In genomic region chr21:15135867-15136629, GRCh38 we compare ENCODE assay signal across 28 cellular contexts.
"Had no signal": no experiment of that assay in that cellular context is flagged by ENCODE, and none has a peak within 500 bp of the region (broad histone marks: within the 10 kb centered on the region; RNA-seq: fewer than 3 reads in every experiment).

No MANE protein-coding gene starts in this region.

- H2AFZ ChIP-seq: neural progenitor cell had no signal

- ATAC-seq: left cardiac atrium; left lung; natural killer cell treated with Interleukin-12 subunit alpha and Interleukin-12 subunit beta and Interleukin-15 and Interleukin-18, amount 100 ng/mL, for 72 hours; right cardiac atrium; stimulated activated naive B cell treated with anti-CD40 and anti-IgM and Interleukin-4, amounts not matched to agents 10 μg/mL and 1 μg/mL and 100 μg/mL, for 72 hours; upper lobe of right lung had no signal

- H3K27me3 ChIP-seq: left lung, neural progenitor cell, tibial nerve, upper lobe of right lung, uterus had no signal

- H3K9me3 Mint-ChIP-seq: dendritic cell treated with granulocyte-macrophage colony-stimulating factor and Interleukin-4, amounts not matched to agents 40 ng/mL and 50 ng/mL, for 4 days; naive B cell; natural killer cell treated with Interleukin-12 subunit alpha and Interleukin-12 subunit beta and Interleukin-15 and Interleukin-18, amount 100 ng/mL, for 72 hours; stimulated activated naive CD8-positive, alpha-beta T cell treated with anti-CD3 and anti-CD28 coated beads, Interleukin-15, Interleukin-2, amounts not matched to agents 100 ng/mL and 50 ng/mL, for 24 hours had no signal

- H3K9me3 ChIP-seq: esophagus squamous epithelium, left lung, mucosa of descending colon, prostate gland, thoracic aorta, tibial nerve, upper lobe of right lung, uterus had no signal

- H3K27ac Mint-ChIP-seq: dendritic cell treated with granulocyte-macrophage colony-stimulating factor and Interleukin-4, amounts not matched to agents 40 ng/mL and 50 ng/mL, for 4 days; endodermal cell; mesothelial cell of epicardium; naive B cell; natural killer cell treated with Interleukin-12 subunit alpha and Interleukin-12 subunit beta and Interleukin-15 and Interleukin-18, amount 100 ng/mL, for 72 hours; neural progenitor cell; stimulated activated naive B cell treated with anti-CD40 and anti-IgM and Interleukin-4, amounts not matched to agents 10 μg/mL and 1 μg/mL and 100 μg/mL, for 72 hours; stimulated activated naive CD8-positive, alpha-beta T cell treated with anti-CD3 and anti-CD28 coated beads, Interleukin-15, Interleukin-2, amounts not matched to agents 100 ng/mL and 50 ng/mL, for 24 hours had no signal

- DNase-seq: cerebellar nuclear complex; effector CD8-positive, alpha-beta T cell; endodermal cell; esophagus squamous epithelium; kidney; left cardiac atrium; left lung; mesenchymal stem cell; mucosa of descending colon; naive B cell; nucleus accumbens; right cardiac atrium; small intestine; stimulated activated CD4-positive, alpha-beta T cell treated with anti-CD3 and anti-CD28 coated beads, Interleukin-15, amount 100 ng/mL, for 24 hours; stimulated activated CD4-positive, alpha-beta T cell treated with anti-CD3 and anti-CD28 coated beads, Interleukin-2, amount 100 ng/mL, for 48 hours; stimulated activated naive B cell treated with anti-CD40 and anti-IgM and Interleukin-4, amounts not matched to agents 10 μg/mL and 1 μg/mL and 100 μg/mL, for 72 hours; upper lobe of right lung; uterus had no signal

- H3K36me3 Mint-ChIP-seq: mesothelial cell of epicardium; naive B cell; natural killer cell treated with Interleukin-12 subunit alpha and Interleukin-12 subunit beta and Interleukin-15 and Interleukin-18, amount 100 ng/mL, for 72 hours; neural progenitor cell had no signal

- FAIRE-seq: colon, frontal cortex, kidney, small intestine had no signal

- H3K4me3 Mint-ChIP-seq: dendritic cell treated with granulocyte-macrophage colony-stimulating factor and Interleukin-4, amounts not matched to agents 40 ng/mL and 50 ng/mL, for 4 days; endodermal cell; mesothelial cell of epicardium; naive B cell; natural killer cell treated with Interleukin-12 subunit alpha and Interleukin-12 subunit beta and Interleukin-15 and Interleukin-18, amount 100 ng/mL, for 72 hours; neural progenitor cell; stimulated activated naive B cell treated with anti-CD40 and anti-IgM and Interleukin-4, amounts not matched to agents 10 μg/mL and 1 μg/mL and 100 μg/mL, for 72 hours; stimulated activated naive CD8-positive, alpha-beta T cell treated with anti-CD3 and anti-CD28 coated beads, Interleukin-15, Interleukin-2, amounts not matched to agents 100 ng/mL and 50 ng/mL, for 24 hours had no signal

- H3K4me3 ChIP-seq: esophagus squamous epithelium, left lung, mucosa of descending colon, neural progenitor cell, prostate gland, thoracic aorta, tibial nerve, upper lobe of right lung, uterus had no signal

- H3K36me3 ChIP-seq: esophagus squamous epithelium, left lung, neural progenitor cell, prostate gland, thoracic aorta, tibial nerve, upper lobe of right lung, uterus had no signal

- H3K4me2 ChIP-seq: neural progenitor cell had no signal

- H3K4me1 ChIP-seq: prostate gland, uterus had no signal

- H3K27ac ChIP-seq: esophagus squamous epithelium, left lung, neural progenitor cell, prostate gland, thoracic aorta, tibial nerve, upper lobe of right lung, uterus had no signal

- H3K9ac ChIP-seq: neural progenitor cell had no signal
